8 cellular contexts compared by ENCODE assay signal in the genomic region with DNA sequence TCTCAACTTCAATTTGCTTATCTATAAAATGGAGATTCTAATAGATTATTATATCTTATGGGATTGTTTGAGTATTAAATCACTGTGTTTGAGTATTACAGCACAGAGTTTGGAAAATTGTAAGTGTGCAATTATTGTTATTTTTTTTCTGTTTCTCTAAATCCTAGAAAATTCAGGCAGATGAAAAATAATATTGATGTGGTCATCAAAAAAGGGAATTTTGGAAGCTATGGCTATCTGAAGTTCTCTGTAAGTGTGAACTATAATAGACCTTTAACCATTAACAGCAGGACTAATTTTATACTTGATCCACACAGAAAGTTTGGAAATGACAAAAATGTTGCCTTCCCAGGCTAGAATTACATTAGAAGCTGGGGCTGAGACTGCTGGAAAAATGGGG.
"Had no signal": no experiment of that assay in that cellular context is flagged by ENCODE, and none has a peak within 500 bp of the region (broad histone marks: within the 10 kb centered on the region; RNA-seq: fewer than 3 reads in every experiment).

No MANE protein-coding gene starts in this region.

- H3K4me3 ChIP-seq: GM12878 had no signal

- FAIRE-seq: G401.6, GM12878, GM12891, GM12892, GM18507, GM19239 had no signal

- DNase-seq: GDM1, GF-D8 had no signal

- ATAC-seq: GM12878 had no signal
